In the genomic region with DNA sequence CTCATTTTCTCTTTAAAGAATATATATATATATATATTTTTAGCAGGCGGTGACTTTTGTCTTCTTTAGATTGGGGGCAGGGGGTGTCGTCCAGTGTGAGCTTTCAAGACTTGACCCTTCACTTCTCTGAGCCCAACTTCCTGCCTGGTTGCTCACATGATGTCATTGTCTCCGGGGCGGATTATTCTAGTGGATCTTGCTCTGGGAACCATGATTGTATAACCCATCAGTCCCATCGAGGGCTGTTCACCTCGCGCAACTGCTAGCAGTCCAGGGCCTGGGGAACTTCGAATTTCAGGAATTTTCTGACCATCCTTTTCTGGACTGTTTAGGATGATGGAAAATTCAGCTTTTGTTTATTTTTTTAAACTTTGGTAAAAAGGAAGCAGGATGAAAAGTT, we compare ENCODE assay signal across 8 cellular contexts. TPM values are rescaled to one million over a fixed set of nuclear protein-coding genes. Genes with fewer than 3 reads are reported as not detected.
DNase-seq lines count a peak whose midpoint lies in the region; ATAC-seq and TF ChIP-seq lines count a peak whose summit lies in the region.

No MANE protein-coding gene starts in this region.

- peaks cover 13% of the 10 kb centered on the region for H3K4me1 ChIP-seq in HAP-1

- CTCF ChIA-PET in WTC11 (lab: Charles Lee) = interaction anchor here (1.2 kb wide), 1 partner anchor 106 kb away, joined by 4 read pairs; no protein-coding TSS in a partner anchor

- no peaks in the 10 kb centered on the region for H3K9me3 ChIP-seq in HAP-1

- in situ Hi-C loops in HAP-1 (cut with MboI; ENCODE audit: low sequenced_read_pairs) = no loop called here

- peaks cover 44% of the 10 kb centered on the region for H3K4me1 Mint-ChIP-seq in WTC11
- peaks cover 33 to 61% (median 54%) of the 10 kb centered on the region in 4 donors for H3K4me1 Mint-ChIP-seq in naive thymus-derived CD8-positive, alpha-beta T cell

- H3K4me3 Mint-ChIP-seq in WTC11 = peak overlapping the region; percentile 91
- peak overlapping the region; percentile 83 to 97 (median 90) for H3K4me3 Mint-ChIP-seq in naive thymus-derived CD8-positive, alpha-beta T cell

- ATAC-seq in WTC11 (peak; percentile 33), HG03045 (IDR thresholded peaks at IDR 0.05; ENCODE audit: unreplicated experiment) (no peak)
- no peak for ATAC-seq in naive thymus-derived CD8-positive, alpha-beta T cell

- peak overlapping the region; percentile 95 for H3K27ac Mint-ChIP-seq in WTC11
- H3K27ac Mint-ChIP-seq in naive thymus-derived CD8-positive, alpha-beta T cell = peak overlapping the region; percentile 83 to 94 (median 92)

- no peak for TF ChIP-seq CTCF in WTC11 (IDR thresholded peaks at IDR 0.05)

- no peaks in the 10 kb centered on the region for H3K36me3 Mint-ChIP-seq in WTC11
- no peaks in the 10 kb centered on the region for H3K36me3 Mint-ChIP-seq in naive thymus-derived CD8-positive, alpha-beta T cell

- POLR2A ChIA-PET in WTC11 (lab: Charles Lee) = no interaction called here
- POLR2A ChIA-PET in naive thymus-derived CD8-positive, alpha-beta T cell (lab: Charles Lee) = interaction anchor here (1.5 to 3.9 kb wide), 4 partner anchors 11 to 180 kb away, joined by 3 to 47 read pairs (median 14); a partner anchor contains a TSS

- peaks cover 25% of the 10 kb centered on the region for H3K27me3 Mint-ChIP-seq in WTC11 (ENCODE audit: low read depth)
- no peaks in the 10 kb centered on the region for H3K27me3 Mint-ChIP-seq in naive thymus-derived CD8-positive, alpha-beta T cell

- no peaks in the 10 kb centered on the region for H3K27me3 ChIP-seq in HAP-1 (ENCODE audit: low read depth)

- peak overlapping the region; percentile 64 for H3K4me3 ChIP-seq in HAP-1

- no peaks in the 10 kb centered on the region for H3K36me3 ChIP-seq in HAP-1 (replicated peaks)

- no peaks in the 10 kb centered on the region for H3K9me3 Mint-ChIP-seq in WTC11
- H3K9me3 Mint-ChIP-seq in naive thymus-derived CD8-positive, alpha-beta T cell = no peaks in the 10 kb centered on the region

- DNase-seq in NOMO-1 treated with DMSO at 0.1 percent for 48 hours (lab: John Stamatoyannopoulos, UW; ENCODE audit: unreplicated experiment) (peak; percentile 38), NOMO-1 treated with dmso at 0.1 percent for 144 hours (lab: John Stamatoyannopoulos, UW; ENCODE audit: unreplicated experiment) (no peak), HAP-1 (ENCODE audit: low spot score in 2 of 2) (peak; percentile 66 to 73), MV-4-11 (lab: John Stamatoyannopoulos, UW) (peak; percentile 48), WTC11 (ENCODE audit: low spot score) (peak; percentile 36), fibroblast of peridontal ligament (ENCODE audit: extremely low read depth) (peak; percentile 83)
- DNase-seq in naive thymus-derived CD8-positive, alpha-beta T cell = peak in 1 of 10 donors; percentile 15

TF ChIP-seq in WTC11, 78 proteins besides CTCF, POLR2A, EP300 and RAD21:
- no peak for TF ChIP-seq ZNF423 (CRISPR knock-in tag; IDR thresholded peaks at IDR 0.05)
- TF ChIP-seq, protein P1, sequence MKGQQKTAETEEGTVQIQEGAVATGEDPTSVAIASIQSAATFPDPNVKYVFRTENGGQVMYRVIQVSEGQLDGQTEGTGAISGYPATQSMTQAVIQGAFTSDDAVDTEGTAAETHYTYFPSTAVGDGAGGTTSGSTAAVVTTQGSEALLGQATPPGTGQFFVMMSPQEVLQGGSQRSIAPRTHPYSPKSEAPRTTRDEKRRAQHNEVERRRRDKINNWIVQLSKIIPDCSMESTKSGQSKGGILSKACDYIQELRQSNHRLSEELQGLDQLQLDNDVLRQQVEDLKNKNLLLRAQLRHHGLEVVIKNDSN (CRISPR knock-in tag; IDR thresholded peaks at IDR 0.05) = peak; percentile 24; the same call in 1 of the 2 replicates

RNA-seq across cellular contexts. Expression of a gene that starts 1.0 kb away (rescaled TPM):
- total RNA-seq in WTC11 (2021) = 59.4 to 75.3 TPM (median 62.3 TPM) in 3 replicates
- total RNA-seq in naive thymus-derived CD8-positive, alpha-beta T cell = 10 to 100 TPM; 63.1 to 69.7 TPM
- polyA plus RNA-seq in naive thymus-derived CD8-positive, alpha-beta T cell = 10 to 100 TPM in 2 of 3 donors, 1 to 10 TPM in 1; 9.1 to 19.3 (median 13.6) TPM
